Comparison of ENCODE assay signal across 22 cellular contexts in genomic region chr2:63186331-63186730, GRCh38.
"Had no signal": no experiment of that assay in that cellular context is flagged by ENCODE, and none has a peak within 500 bp of the region (broad histone marks: within the 10 kb centered on the region; RNA-seq: fewer than 3 reads in every experiment).

No MANE protein-coding gene starts in this region.

- H3K9me3 ChIP-seq: neutrophil, right lobe of liver had no signal

- H3K36me3 ChIP-seq: esophagus squamous epithelium, lower lobe of right lung, neutrophil, pancreas, right lobe of liver, thoracic aorta, tibial nerve, upper lobe of left lung had no signal

- H3K27ac ChIP-seq: coronary artery, esophagus squamous epithelium, lower lobe of right lung, neutrophil, pancreas, right lobe of liver, thoracic aorta, tibial nerve, upper lobe of left lung had no signal

- H3K27me3 ChIP-seq: esophagus squamous epithelium, neutrophil, pancreas, right lobe of liver, tibial nerve, upper lobe of left lung had no signal

- DNase-seq: dermis blood vessel endothelial cell; effector memory CD4-positive, alpha-beta T cell; erythroblast; esophagus squamous epithelium; foreskin melanocyte; head of caudate nucleus; left ventricle myocardium superior; lower lobe of right lung; mucosa of descending colon; naive B cell; pancreas; right lobe of liver; small intestine; stimulated activated CD4-positive, alpha-beta T cell treated with anti-CD3 and anti-CD28 coated beads, Interleukin-15, amount 100 ng/mL, for 24 hours; stimulated activated CD4-positive, alpha-beta T cell treated with anti-CD3 and anti-CD28 coated beads, Interleukin-2, amount 100 ng/mL, for 48 hours; stimulated activated naive B cell treated with anti-CD40 and anti-IgM and Interleukin-4, amounts not matched to agents 10 μg/mL and 1 μg/mL and 100 μg/mL, for 72 hours; upper lobe of left lung had no signal

- H3K4me3 ChIP-seq: coronary artery, esophagus squamous epithelium, lower lobe of right lung, mucosa of descending colon, pancreas, right lobe of liver, thoracic aorta, tibial nerve, upper lobe of left lung had no signal

- ATAC-seq: left ventricle myocardium superior; lower lobe of right lung; mucosa of descending colon; natural killer cell treated with Interleukin-12 subunit alpha and Interleukin-12 subunit beta and Interleukin-15 and Interleukin-18, amount 100 ng/mL, for 72 hours; pancreas; right lobe of liver; stimulated activated naive B cell treated with anti-CD40 and anti-IgM and Interleukin-4, amounts not matched to agents 10 μg/mL and 1 μg/mL and 100 μg/mL, for 72 hours had no signal

- H3K4me1 ChIP-seq: esophagus squamous epithelium, lower lobe of right lung, pancreas, right lobe of liver, tibial nerve, upper lobe of left lung had no signal
